ENCODE assay signal across 20 cellular contexts in genomic region chr17:44808156-44808555, GRCh38.
"Had no signal": no experiment of that assay in that cellular context is flagged by ENCODE, and none has a peak within 500 bp of the region (broad histone marks: within the 10 kb centered on the region; RNA-seq: fewer than 3 reads in every experiment).

No MANE protein-coding gene starts in this region.

- H3K9me3 ChIP-seq: adrenal gland, ascending aorta, prostate gland, right atrium auricular region, suprapubic skin had no signal

- DNase-seq: activated CD4-positive, alpha-beta T cell treated with anti-CD3 and anti-CD28 coated beads for 1 hour; activated CD4-positive, alpha-beta T cell treated with anti-CD3 and anti-CD28 coated beads, Interleukin-2, amount 50 U/mL, for 1 hour; activated naive CD4-positive, alpha-beta T cell; activated T-cell treated with anti-CD3 and anti-CD28 coated beads, Interleukin-2, amount 50 U/mL, for 1 hour; effector memory CD4-positive, alpha-beta T cell; head of caudate nucleus; hypothalamus; left cardiac atrium; naive B cell; stimulated activated CD4-positive, alpha-beta T cell treated with anti-CD3 and anti-CD28 coated beads, Interleukin-1b, Interleukin-23, amount 100 ng/mL, for 48 hours; stimulated activated naive CD8-positive, alpha-beta T cell treated with anti-CD3 and anti-CD28 coated beads, Interleukin-15, amount 100 ng/mL, for 72 hours; T-helper 1 cell had no signal

- H3K4me2 ChIP-seq: neural progenitor cell had no signal

- H3K4me1 ChIP-seq: adrenal gland, neural progenitor cell, prostate gland, suprapubic skin had no signal

- H3K27ac ChIP-seq: adrenal gland, ascending aorta, neural progenitor cell, prostate gland, skin epidermis, suprapubic skin, WERI-Rb-1 had no signal

- H2AFZ ChIP-seq: neural progenitor cell had no signal

- H3K4me3 ChIP-seq: adrenal gland, ascending aorta, neural progenitor cell, prostate gland, right atrium auricular region, skin epidermis, suprapubic skin had no signal

- H3K36me3 ChIP-seq: adrenal gland, prostate gland, suprapubic skin had no signal

- H3K9ac ChIP-seq: neural progenitor cell had no signal

- H3K27me3 ChIP-seq: ascending aorta, neural progenitor cell, right atrium auricular region, suprapubic skin had no signal
